Comparison of ENCODE assay signal across 30 cellular contexts in the genomic region with DNA sequence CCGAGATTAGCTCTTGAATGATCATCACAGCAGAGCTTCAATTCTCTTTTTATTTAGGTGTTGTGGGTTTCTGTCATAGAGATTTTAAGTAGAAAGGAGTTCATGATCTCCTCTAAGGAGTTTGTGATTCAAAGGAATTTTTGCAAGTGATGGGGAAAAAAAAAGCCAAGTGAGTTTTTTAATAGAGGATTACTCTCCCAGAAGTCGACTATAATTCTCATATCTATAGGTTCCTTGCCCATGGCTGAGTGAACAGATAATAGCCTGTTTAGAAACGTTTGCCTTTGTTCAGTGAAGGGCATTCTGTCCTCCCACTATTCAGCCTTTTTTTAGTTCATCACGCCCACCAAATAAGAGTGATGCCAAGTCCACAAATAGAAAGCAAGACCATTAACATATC.
"Had no signal": no experiment of that assay in that cellular context is flagged by ENCODE, and none has a peak within 500 bp of the region (broad histone marks: within the 10 kb centered on the region; RNA-seq: fewer than 3 reads in every experiment).

No MANE protein-coding gene starts in this region.

- H3K9me3 Mint-ChIP-seq: activated naive CD4-positive, alpha-beta T cell treated with anti-CD3 and anti-CD28 coated beads, Interleukin-2, amount 10 ng/mL, durations not matched to agents 7 days and 5 days; activated naive CD8-positive, alpha-beta T cell treated with anti-CD3 and anti-CD28 coated beads, Interleukin-2, amount 10 ng/mL, durations not matched to agents 7 days and 5 days; endodermal cell had no signal

- H3K36me3 Mint-ChIP-seq: activated naive CD4-positive, alpha-beta T cell treated with anti-CD3 and anti-CD28 coated beads, Interleukin-2, amount 10 ng/mL, durations not matched to agents 7 days and 5 days; activated naive CD8-positive, alpha-beta T cell treated with anti-CD3 and anti-CD28 coated beads, Interleukin-2, amount 10 ng/mL, durations not matched to agents 7 days and 5 days; brain had no signal

- H3K27me3 Mint-ChIP-seq: activated B cell treated with CpG ODN at 0.5 μM for 24 hours; activated CD8-positive, alpha-beta T cell treated with anti-CD3 and anti-CD28 coated beads for 36 hours; activated naive CD4-positive, alpha-beta T cell treated with anti-CD3 and anti-CD28 coated beads, Interleukin-2, amount 10 ng/mL, durations not matched to agents 7 days and 5 days; activated naive CD8-positive, alpha-beta T cell treated with anti-CD3 and anti-CD28 coated beads, Interleukin-2, amount 10 ng/mL, durations not matched to agents 7 days and 5 days; central memory CD8-positive, alpha-beta T cell; dendritic cell treated with granulocyte-macrophage colony-stimulating factor and Interleukin-4, amounts not matched to agents 40 ng/mL and 50 ng/mL, for 4 days; T-helper 17 cell had no signal

- H3K4me1 Mint-ChIP-seq: activated B cell treated with CpG ODN at 0.5 μM for 24 hours; activated naive CD4-positive, alpha-beta T cell treated with anti-CD3 and anti-CD28 coated beads, Interleukin-2, amount 10 ng/mL, durations not matched to agents 7 days and 5 days; activated naive CD8-positive, alpha-beta T cell treated with anti-CD3 and anti-CD28 coated beads, Interleukin-2, amount 10 ng/mL, durations not matched to agents 7 days and 5 days; central memory CD8-positive, alpha-beta T cell; T-helper 17 cell had no signal

- H3K27ac Mint-ChIP-seq: activated B cell treated with CpG ODN at 0.5 μM for 24 hours; activated CD8-positive, alpha-beta T cell treated with anti-CD3 and anti-CD28 coated beads for 36 hours; activated naive CD4-positive, alpha-beta T cell treated with anti-CD3 and anti-CD28 coated beads, Interleukin-2, amount 10 ng/mL, durations not matched to agents 7 days and 5 days; activated naive CD4-positive, alpha-beta T cell treated with anti-CD3 and anti-CD28 coated beads, Interleukin-2, amount 50 U/mL, for 72 hours; activated naive CD8-positive, alpha-beta T cell treated with anti-CD3 and anti-CD28 coated beads, Interleukin-2, amount 10 ng/mL, durations not matched to agents 7 days and 5 days; activated T-cell treated with anti-CD3 and anti-CD28 coated beads, Interleukin-2, amount 50 U/mL, for 72 hours; dendritic cell treated with granulocyte-macrophage colony-stimulating factor and Interleukin-4, amounts not matched to agents 40 ng/mL and 50 ng/mL, for 4 days; endodermal cell; T-helper 17 cell; T-helper 2 cell treated with Interferon-gamma antibody and Interleukin-4, amounts not matched to agents 5 μg/mL and 100 μg/mL, for 36 hours had no signal

- H3K4me1 ChIP-seq: ascending aorta, breast epithelium had no signal

- H3K27me3 ChIP-seq: ascending aorta, breast epithelium had no signal

- H3K27ac ChIP-seq: ascending aorta, breast epithelium, cardiac muscle cell, coronary artery, dorsolateral prefrontal cortex, WERI-Rb-1 had no signal

- H3K4me3 ChIP-seq: ascending aorta, breast epithelium, cardiac muscle cell, coronary artery, dorsolateral prefrontal cortex had no signal

- H3K36me3 ChIP-seq: ascending aorta, breast epithelium, cardiac muscle cell, WERI-Rb-1 had no signal

- ATAC-seq: activated CD4-positive, CD25-positive, alpha-beta regulatory T cell treated with anti-CD3 and anti-CD28 coated beads, Interleukin-2, amount 50 U/mL, for 24 hours; activated CD8-positive, alpha-beta T cell treated with anti-CD3 and anti-CD28 coated beads for 36 hours; activated naive CD4-positive, alpha-beta T cell treated with anti-CD3 and anti-CD28 coated beads, Interleukin-2, amount 50 U/mL, for 72 hours; activated T-cell treated with anti-CD3 and anti-CD28 coated beads, Interleukin-2, amount 50 U/mL, for 72 hours; esophagus mucosa; T-helper 17 cell had no signal

- H3K9me3 ChIP-seq: ascending aorta, breast epithelium had no signal

- H3K4me3 Mint-ChIP-seq: activated B cell treated with CpG ODN at 0.5 μM for 24 hours; activated CD8-positive, alpha-beta T cell treated with anti-CD3 and anti-CD28 coated beads for 36 hours; activated naive CD4-positive, alpha-beta T cell treated with anti-CD3 and anti-CD28 coated beads, Interleukin-2, amount 10 ng/mL, durations not matched to agents 7 days and 5 days; activated naive CD8-positive, alpha-beta T cell treated with anti-CD3 and anti-CD28 coated beads, Interleukin-2, amount 10 ng/mL, durations not matched to agents 7 days and 5 days; activated T-cell treated with anti-CD3 and anti-CD28 coated beads, Interleukin-2, amount 50 U/mL, for 72 hours; central memory CD8-positive, alpha-beta T cell; dendritic cell treated with granulocyte-macrophage colony-stimulating factor and Interleukin-4, amounts not matched to agents 40 ng/mL and 50 ng/mL, for 4 days; endodermal cell; T-helper 17 cell; T-helper 2 cell treated with Interferon-gamma antibody and Interleukin-4, amounts not matched to agents 5 μg/mL and 100 μg/mL, for 36 hours had no signal

- DNase-seq: activated B cell treated with CpG ODN at 0.5 μM for 24 hours; activated CD4-positive, alpha-beta T cell treated with anti-CD3 and anti-CD28 coated beads for 48 hours; activated CD4-positive, alpha-beta T cell treated with anti-CD3 and anti-CD28 coated beads, Interleukin-2, amount 50 U/mL, for 1 hour; activated CD4-positive, alpha-beta T cell treated with anti-CD3 and anti-CD28 coated beads, Interleukin-2, amount 50 U/mL, for 48 hours; activated CD8-positive, alpha-beta memory T cell treated with anti-CD3 and anti-CD28 coated beads for 24 hours; activated CD8-positive, alpha-beta T cell treated with anti-CD3 and anti-CD28 coated beads for 36 hours; activated gamma-delta T cell; activated naive CD4-positive, alpha-beta T cell; activated naive CD4-positive, alpha-beta T cell treated with anti-CD3 and anti-CD28 coated beads, Interleukin-2, amount 10 ng/mL, durations not matched to agents 7 days and 5 days; activated naive CD8-positive, alpha-beta T cell treated with anti-CD3 and anti-CD28 coated beads, Interleukin-2, amount 10 ng/mL, durations not matched to agents 7 days and 5 days; activated T-cell treated with anti-CD3 and anti-CD28 coated beads, Interleukin-2, amount 50 U/mL, for 72 hours; dorsolateral prefrontal cortex; effector memory CD4-positive, alpha-beta T cell; endodermal cell; foreskin fibroblast; head of caudate nucleus; T-helper 17 cell; T1000; WERI-Rb-1 had no signal
